In the genomic region with DNA sequence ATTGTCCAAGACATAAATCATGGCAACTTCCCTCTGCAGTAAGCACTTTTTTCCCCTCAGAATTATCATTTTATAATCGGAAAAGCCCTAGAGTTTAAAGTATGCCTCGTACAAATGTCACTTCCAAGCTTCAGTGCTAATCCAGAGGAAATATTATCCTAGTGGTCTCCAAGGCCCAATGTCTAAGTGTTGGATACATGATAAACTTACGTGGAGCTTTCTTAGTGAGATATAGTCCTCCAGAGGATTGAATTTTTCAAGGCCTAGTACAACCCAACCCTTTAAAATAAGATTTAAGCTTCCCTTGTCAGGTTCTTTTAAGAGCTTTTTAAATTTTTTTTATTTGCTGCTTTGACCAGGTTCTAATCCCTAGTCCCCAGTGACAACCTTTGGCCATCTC, we compare ENCODE assay signal across 25 cellular contexts. TPM values are rescaled to one million over a fixed set of nuclear protein-coding genes. Genes with fewer than 3 reads are reported as not detected.
DNase-seq lines count a peak whose midpoint lies in the region; ATAC-seq, FAIRE-seq and TF ChIP-seq lines count a peak whose summit lies in the region.
"Had no signal": no experiment of that assay in that cellular context is flagged by ENCODE, and none has a peak within 500 bp of the region (broad histone marks: within the 10 kb centered on the region; RNA-seq: fewer than 3 reads in every experiment).

No MANE protein-coding gene starts in this region.

- H3K4me3 ChIP-seq in left lung (no peak overlapping the region), neural progenitor cell (no peak overlapping the region)
- H3K4me3 ChIP-seq: BLaER1, HAP-1 had no signal

- no peaks in the 10 kb centered on the region for H3K36me3 Mint-ChIP-seq in neural progenitor cell
- no peaks in the 10 kb centered on the region for H3K36me3 Mint-ChIP-seq in type B pancreatic cell
- H3K36me3 Mint-ChIP-seq: CD8-positive, alpha-beta memory T cell had no signal

- no peaks in the 10 kb centered on the region for H3F3A ChIP-seq in neural progenitor cell (ENCODE audit: low read depth)

- H3K9me3 ChIP-seq in left lung, result no peaks in the 10 kb centered on the region
- H3K9me3 ChIP-seq in neural progenitor cell (ENCODE audit: low read depth), result no peaks in the 10 kb centered on the region
- H3K9me3 ChIP-seq: BLaER1, HAP-1 had no signal

- no peak overlapping the region for H3K4me2 ChIP-seq in neural progenitor cell
- H3K4me2 ChIP-seq: BLaER1 had no signal

- H3K27me3 ChIP-seq in left lung, result no peaks in the 10 kb centered on the region
- peaks cover 34% of the 10 kb centered on the region for H3K27me3 ChIP-seq in neural progenitor cell
- H3K27me3 ChIP-seq: BLaER1 had no signal

- H3K27ac Mint-ChIP-seq in neural progenitor cell (peak overlapping the region; percentile 29), type B pancreatic cell (no peak overlapping the region)
- H3K27ac Mint-ChIP-seq: B cell; CD4-positive, alpha-beta T cell; CD8-positive, alpha-beta memory T cell; HFFc6 had no signal

- H3K9me3 Mint-ChIP-seq in neural progenitor cell (no peaks in the 10 kb centered on the region), type B pancreatic cell (peaks cover 6% of the 10 kb centered on the region)
- H3K9me3 Mint-ChIP-seq: CD4-positive, alpha-beta T cell; CD8-positive, alpha-beta memory T cell; HFFc6 had no signal

- peaks cover 0 to 3% of the 10 kb centered on the region in 2 donors for H3K4me1 ChIP-seq in left lung
- H3K4me1 ChIP-seq in neural progenitor cell, result no peaks in the 10 kb centered on the region
- H3K4me1 ChIP-seq: BLaER1 had no signal

- peaks cover 6% of the 10 kb centered on the region for H3K4me1 Mint-ChIP-seq in neural progenitor cell
- H3K4me1 Mint-ChIP-seq in type B pancreatic cell (ENCODE audit: unreplicated experiment), result peaks cover 25% of the 10 kb centered on the region
- H3K4me1 Mint-ChIP-seq: B cell; CD8-positive, alpha-beta memory T cell had no signal

- no peak for DNase-seq in D721Med (ENCODE audit: insufficient read length, low spot score)
- no peak for DNase-seq in left lung
- DNase-seq in neural progenitor cell (ENCODE audit: low spot score), result no peak
- no peak for DNase-seq in type B pancreatic cell (ENCODE audit: extremely low spot score, unreplicated experiment)
- DNase-seq in SKM-1 (lab: John Stamatoyannopoulos, UW; ENCODE audit: unreplicated experiment), result no peak
- no peak for DNase-seq in left cardiac atrium
- DNase-seq in stimulated activated naive CD4-positive, alpha-beta T cell (lab: John Stamatoyannopoulos, UW), result no peak
- DNase-seq: CD4-positive, alpha-beta T cell; CD8-positive, alpha-beta memory T cell; DMS53; DMS79 treated with DMSO at 0.1 percent for 48 hours; GF-D8; GOT3; HFFc6 had no signal

- H3K4me3 Mint-ChIP-seq in neural progenitor cell, result no peak overlapping the region
- peak overlapping the region; percentile 6 for H3K4me3 Mint-ChIP-seq in type B pancreatic cell
- H3K4me3 Mint-ChIP-seq: B cell; CD4-positive, alpha-beta T cell; CD8-positive, alpha-beta memory T cell; HFFc6 had no signal

- ATAC-seq in left lung, result peak; percentile 15
- ATAC-seq in left cardiac atrium, result no peak
- no peak for ATAC-seq in HG02763 (IDR thresholded peaks at IDR 0.05; ENCODE audit: unreplicated experiment)

- H3K27me3 Mint-ChIP-seq in neural progenitor cell (ENCODE audit: insufficient read depth, low read depth) (peaks cover under 1% of the 10 kb centered on the region), type B pancreatic cell (no peaks in the 10 kb centered on the region)

- H2AFZ ChIP-seq in neural progenitor cell (replicated peaks), result no peak overlapping the region

- TF ChIP-seq CTCF in D721Med (IDR thresholded peaks at IDR 0.05; ENCODE audit: insufficient read depth, missing control alignments) (no peak), left lung (IDR thresholded peaks at IDR 0.05) (no peak), neural progenitor cell (IDR thresholded peaks at IDR 0.05) (no peak), type B pancreatic cell (conservative IDR thresholded peaks at IDR 0.05) (no peak)

- no peaks in the 10 kb centered on the region for H4K20me1 ChIP-seq in neural progenitor cell (ENCODE audit: low read depth)
- H4K20me1 ChIP-seq: BLaER1 had no signal

- no peak overlapping the region for H3K27ac ChIP-seq in left lung
- H3K27ac ChIP-seq in neural progenitor cell, result no peak overlapping the region
- H3K27ac ChIP-seq: 22Rv1, BLaER1, C4-2B had no signal

- peak; percentile 68 for FAIRE-seq in D721Med (lab: Jason Lieb, UNC)
- FAIRE-seq: A204.1, GM12892, H54 had no signal

- H3K9ac ChIP-seq in neural progenitor cell, result no peak overlapping the region
- H3K9ac ChIP-seq: BLaER1 had no signal

- intact Hi-C loops in left lung (cut with DNase I) (no loop called here), left cardiac atrium (cut with DNase I) (no loop called here)

- H3K36me3 ChIP-seq in left lung (no peaks in the 10 kb centered on the region), neural progenitor cell (no peaks in the 10 kb centered on the region)
- H3K36me3 ChIP-seq: BLaER1, HAP-1 had no signal

- H3K79me2 ChIP-seq in neural progenitor cell (ENCODE audit: low read depth), result no peaks in the 10 kb centered on the region

RNA-seq across cellular contexts. Expression of a gene that starts 11.2 kb away (rescaled TPM):
- not detected for total RNA-seq in left lung
- total RNA-seq in neural progenitor cell (ENCODE audit: low replicate concordance), result not detected in 2 replicates
- not detected in 2 replicates for total RNA-seq in type B pancreatic cell (ENCODE audit: low replicate concordance)
- 1 to 10 TPM in 1 of 2 donors, under 1 TPM in 1; 0.73 to 3.5 TPM for total RNA-seq in left cardiac atrium
- total RNA-seq: B cell; CD4-positive, alpha-beta T cell; CD8-positive, alpha-beta memory T cell; Daoy; G401; HFFc6 had no signal
